In the genomic region with DNA sequence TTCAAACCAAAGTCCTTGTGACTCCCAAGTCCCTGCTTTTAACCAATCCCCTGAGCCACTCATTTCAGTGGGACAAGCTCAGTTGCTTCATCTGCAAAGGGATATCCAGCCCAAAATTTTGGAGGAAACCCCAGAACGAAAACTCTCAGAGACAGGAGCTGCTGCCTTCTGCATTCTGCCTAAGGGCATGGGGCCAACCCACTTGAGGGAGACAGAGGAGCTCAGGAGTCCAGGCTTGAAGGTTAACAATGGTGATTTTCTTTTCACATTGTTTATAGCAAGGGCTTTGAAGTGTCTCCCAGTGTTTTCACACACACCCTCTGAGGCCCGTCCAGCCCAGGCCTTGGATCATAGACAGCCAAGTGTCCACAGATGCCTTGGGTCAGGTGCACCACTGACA, we compare ENCODE assay signal across 31 cellular contexts.
DNase-seq lines count a peak whose midpoint lies in the region; ATAC-seq, FAIRE-seq and TF ChIP-seq lines count a peak whose summit lies in the region.
"Had no signal": no experiment of that assay in that cellular context is flagged by ENCODE, and none has a peak within 500 bp of the region (broad histone marks: within the 10 kb centered on the region; RNA-seq: fewer than 3 reads in every experiment).

No MANE protein-coding gene starts in this region.

- H4K91ac ChIP-seq in H1 (replicated peaks; ENCODE audit: insufficient read length, low read length), result no peak overlapping the region

- H3K56ac ChIP-seq in H1 (replicated peaks; ENCODE audit: insufficient read length, low read depth, low read length), result no peak overlapping the region

- no peak overlapping the region for H3K4me3 ChIP-seq in H1 (ENCODE audit: extremely low read depth in 1 of 4, insufficient read depth in 2 of 4, low read depth in 3 of 4, low read length in 4 of 4)
- no peak overlapping the region for H3K4me3 ChIP-seq in testis
- H3K4me3 ChIP-seq: dorsolateral prefrontal cortex, PC-9, skin epidermis, tibial artery had no signal

- no peak overlapping the region for H4K5ac ChIP-seq in H1 (ENCODE audit: insufficient read length, low read depth, low read length)

- H2AFZ ChIP-seq in H1 (ENCODE audit: low read length), result no peak overlapping the region
- H2AFZ ChIP-seq: PC-9 had no signal

- no peaks in the 10 kb centered on the region for H4K20me1 ChIP-seq in H1 (replicated peaks in 1 of 2; ENCODE audit: control insufficient read depth in 1 of 2, insufficient read depth in 2 of 2, low read length in 2 of 2)

- TF ChIP-seq POLR2A in H1 (IDR thresholded peaks at IDR 0.05; ENCODE audit: control extremely low read depth in 1 of 2, low read depth in 2 of 2, low read length in 2 of 2) (no peak), testis (IDR thresholded peaks at IDR 0.05) (no peak)

- 82% methylated on average over 2 of the region's 2 CpGs; no CpG with 5 or more reads in 1 of the 2 experiments for WGBS in H1 (ENCODE audit: extremely low coverage in 1 of 2, insufficient coverage in 1 of 2, insufficient read length in 1 of 2, insufficient replicate concordance in 2 of 2, low coverage in 1 of 2, low lambda C conversion rate in 2 of 2, missing lambda C conversion rate in 1 of 2), 2 experiments
- WGBS in testis, 2 donors, result 41 to 50% methylated on average over 2 of the region's 2 CpGs

- H3K36me3 ChIP-seq in H1 (ENCODE audit: control insufficient read depth in 2 of 4, insufficient read depth in 4 of 4, low read length in 3 of 4) (no peaks in the 10 kb centered on the region), testis (ENCODE audit: low read depth, missing control alignments) (no peaks in the 10 kb centered on the region)
- H3K36me3 ChIP-seq: BE2C, tibial artery had no signal

- H3K14ac ChIP-seq in H1 (ENCODE audit: insufficient read length), result no peak overlapping the region

- no peaks in the 10 kb centered on the region for H3K4me1 ChIP-seq in H1 (replicated peaks in 1 of 4; ENCODE audit: control insufficient read depth in 3 of 4, insufficient read depth in 4 of 4, low read length in 3 of 4)
- H3K4me1 ChIP-seq in testis, result no peaks in the 10 kb centered on the region
- H3K4me1 ChIP-seq: BE2C, tibial artery had no signal

- H2BK15ac ChIP-seq in H1 (ENCODE audit: low read length), result no peak overlapping the region

- POLR2A ChIA-PET in H1 (lab: Charles Lee; ENCODE audit: partially characterized antibody), result interaction anchor here (1.8 kb wide), 1 partner anchor 11 kb away, joined by 4 read pairs; no protein-coding TSS in a partner anchor

- ATAC-seq in GM19328 (IDR thresholded peaks at IDR 0.05; ENCODE audit: unreplicated experiment), result no peak
- ATAC-seq: activated T-cell treated with anti-CD3 and anti-CD28 coated beads, Interleukin-2, amount 50 U/mL, for 72 hours; HCT116; naive thymus-derived CD4-positive, alpha-beta T cell; stimulated activated naive CD8-positive, alpha-beta T cell treated with anti-CD3 and anti-CD28 coated beads, Interleukin-15, amount 100 ng/mL, for 72 hours; WTC11 had no signal

- intact Hi-C loops in testis (cut with DNase I; ENCODE audit: low total_unique reads), result no loop called here

- no peaks in the 10 kb centered on the region for H3K23me2 ChIP-seq in H1 (ENCODE audit: low read depth, low read length)

- TF ChIP-seq RAD21 in H1 (IDR thresholded peaks at IDR 0.05 in 1 of 2, conservative IDR thresholded peaks at IDR 0.05 in 1 of 2; ENCODE audit: low read depth in 2 of 2, low read length in 2 of 2), result no peak

- no peak overlapping the region for H2BK5ac ChIP-seq in H1 (ENCODE audit: low read depth, low read length)

- H3K4ac ChIP-seq in H1 (replicated peaks; ENCODE audit: insufficient read length, low read depth, low read length), result no peak overlapping the region

- H3K79me1 ChIP-seq in H1 (ENCODE audit: low read depth, low read length), result no peaks in the 10 kb centered on the region

- DNase-seq in NCI-H446 (lab: John Stamatoyannopoulos, UW), result peak; percentile 33 to 40
- DNase-seq in NCI-H446 treated with DMSO at 0.1 percent for 48 hours (lab: John Stamatoyannopoulos, UW), result no peak
- DNase-seq in NCI-H2196 (lab: John Stamatoyannopoulos, UW; ENCODE audit: unreplicated experiment), result peak; percentile 65
- DNase-seq in H1 (ENCODE audit: low read depth in 1 of 2, low spot score in 2 of 2), result no peak
- DNase-seq in testis, result peak; percentile 57
- DNase-seq in NOMO-1 treated with dmso at 0.1 percent for 144 hours (lab: John Stamatoyannopoulos, UW; ENCODE audit: unreplicated experiment), result no peak
- no peak for DNase-seq in AML-193 (lab: John Stamatoyannopoulos, UW)
- DNase-seq: activated CD4-positive, alpha-beta T cell treated with anti-CD3 and anti-CD28 coated beads, Interleukin-2, amount 10 ng/mL, durations not matched to agents 7 days and 5 days; activated naive CD4-positive, alpha-beta T cell; activated T-cell treated with anti-CD3 and anti-CD28 coated beads, Interleukin-2, amount 50 U/mL, for 72 hours; BE2C; cerebellar nuclear complex; DMS79 treated with DMSO at 0.1 percent for 48 hours; dorsolateral prefrontal cortex; hypothalamus; midbrain; naive thymus-derived CD4-positive, alpha-beta T cell; NCI-H1436 treated with DMSO at 0.1 percent for 48 hours; NCI-H226; NK-92 treated with Interleukin-12 subunit alpha and Interleukin-12 subunit beta, amount 100 ng/mL, for 24 hours; occipital lobe; PC-9; stimulated activated naive CD8-positive, alpha-beta T cell treated with anti-CD3 and anti-CD28 coated beads, Interleukin-15, amount 100 ng/mL, for 72 hours; SW 1271; T1000; tibial artery had no signal

- no peak overlapping the region for H3K9ac ChIP-seq in H1 (replicated peaks in 1 of 4; ENCODE audit: extremely low read depth in 1 of 4, low read depth in 3 of 4, low read length in 3 of 4)

- TF ChIP-seq EP300 in H1 (IDR thresholded peaks at IDR 0.05; ENCODE audit: borderline replicate concordance in 1 of 2, low read depth in 2 of 2, low read length in 2 of 2), result no peak

- TF ChIP-seq CTCF in H1 (IDR thresholded peaks at IDR 0.05; ENCODE audit: control extremely low read depth in 1 of 3, insufficient read depth in 1 of 3, low read depth in 1 of 3, low read length in 3 of 3), result no peak
- TF ChIP-seq CTCF in testis (IDR thresholded peaks at IDR 0.05), result no peak

- no peak overlapping the region for H2BK12ac ChIP-seq in H1 (ENCODE audit: low read depth, low read length)

- no peak overlapping the region for H2BK20ac ChIP-seq in H1 (ENCODE audit: low read length)

- CTCF ChIA-PET in H1 (lab: Charles Lee; ENCODE audit: partially characterized antibody), result interaction anchor here (1.3 kb wide), 1 partner anchor 52 kb away, joined by 3 read pairs; no protein-coding TSS in a partner anchor

- H3K27me3 ChIP-seq in H1 (replicated peaks in 1 of 4; ENCODE audit: control insufficient read depth in 3 of 4, extremely low read depth in 1 of 4, insufficient read depth in 3 of 4, low read length in 3 of 4) (no peaks in the 10 kb centered on the region), testis (no peaks in the 10 kb centered on the region)
- H3K27me3 ChIP-seq: BE2C, dorsolateral prefrontal cortex, tibial artery had no signal

- no peak for FAIRE-seq in H1 (lab: Jason Lieb, UNC)
- FAIRE-seq: frontal cortex had no signal

- H3K18ac ChIP-seq in H1 (ENCODE audit: extremely low read depth, low read length), result no peak overlapping the region

- no peaks in the 10 kb centered on the region for H3K79me2 ChIP-seq in H1 (ENCODE audit: control insufficient read depth in 1 of 2, insufficient read depth in 2 of 2, low read length in 2 of 2)

- H2AK5ac ChIP-seq in H1 (ENCODE audit: low read depth, low read length), result no peak overlapping the region

- H3K27ac ChIP-seq in H1 (ENCODE audit: low read depth, low read length) (no peak overlapping the region), testis (no peak overlapping the region)
- H3K27ac ChIP-seq: dorsolateral prefrontal cortex, PC-9, skin epidermis, tibial artery had no signal

- H3K9me3 ChIP-seq in H1 (ENCODE audit: insufficient read depth in 2 of 2, low read depth in 1 of 2, low read length in 1 of 2), result no peaks in the 10 kb centered on the region
- no peaks in the 10 kb centered on the region for H3K9me3 ChIP-seq in testis
- H3K9me3 ChIP-seq: BE2C, tibial artery had no signal

- no peak overlapping the region for H3K23ac ChIP-seq in H1 (ENCODE audit: insufficient read length)

- H3K4me2 ChIP-seq in H1 (ENCODE audit: insufficient read depth in 1 of 2, low read depth in 2 of 2, low read length in 2 of 2), result no peak overlapping the region
- H3K4me2 ChIP-seq: PC-9 had no signal

- 0 out of 2 replicates have a peak overlapping the region, but pooled peaks have one; percentile 41 for H4K8ac ChIP-seq in H1 (ENCODE audit: extremely low read depth, insufficient read depth, low read length)

- H2BK120ac ChIP-seq in H1 (replicated peaks; ENCODE audit: low read depth, low read length), result no peak overlapping the region

TF ChIP-seq in H1, 55 proteins besides CTCF, POLR2A, EP300 and RAD21:
- no peak for TF ChIP-seq SP2 (IDR thresholded peaks at IDR 0.05; ENCODE audit: low read length)
- no peak for TF ChIP-seq TAF7 (optimal IDR thresholded peaks at IDR 0.05; ENCODE audit: borderline replicate concordance, low read depth, low read length)
- no peak for TF ChIP-seq KDM1A (IDR thresholded peaks at IDR 0.05; ENCODE audit: borderline replicate concordance, low read length)

Comparison
In these comparisons a context has a peak if more than half of its experiments do, and no peak if none do; other contexts are left out.
1. DNase-seq: peak in NCI-H446 (2 of 2), NCI-H2196 (single experiment) and testis (single experiment); none in NCI-H446 treated with DMSO at 0.1 percent for 48 hours (single experiment), H1 (0 of 2), NOMO-1 treated with dmso at 0.1 percent for 144 hours (single experiment) and AML-193 (0 of 2).